In genomic region chr5:99104538-99105132, GRCh38 we compare ENCODE assay signal across 7 cellular contexts.
DNase-seq lines count a peak whose midpoint lies in the region; ATAC-seq and TF ChIP-seq lines count a peak whose summit lies in the region.

No MANE protein-coding gene starts in this region.

- POLR2A ChIA-PET in RWPE1 (lab: Yijun Ruan, JAX; ENCODE audit: low non-redundant PET) = no interaction called here

- H2AFZ ChIP-seq in Karpas-422 (ENCODE audit: low read length) = no peak overlapping the region

- H3K27ac ChIP-seq in Karpas-422 (ENCODE audit: low read length) (no peak overlapping the region), RWPE1 (no peak overlapping the region)

- ATAC-seq in stimulated activated naive CD8-positive, alpha-beta T cell treated with anti-CD3 and anti-CD28 coated beads, Interleukin-15, Interleukin-2, amounts not matched to agents 100 U/mL and 50 U/mL, for 24 hours = no peak
- no peak for ATAC-seq in HG03460 (IDR thresholded peaks at IDR 0.05; ENCODE audit: unreplicated experiment)

- H3K36me3 ChIP-seq in Karpas-422 (ENCODE audit: insufficient read depth, low read length) = no peaks in the 10 kb centered on the region

- H3K9me2 ChIP-seq in Karpas-422 (replicated peaks; ENCODE audit: insufficient read depth, low read length) = no peaks in the 10 kb centered on the region

- DNase-seq in GM10266 (ENCODE audit: extremely low spot score) (peak; percentile 14), Karpas-422 (peak; percentile 72), RWPE1 (ENCODE audit: low spot score) (peak; percentile 40), fibroblast of gingiva (ENCODE audit: low read depth) (peak; percentile 5), renal cortical epithelial cell (ENCODE audit: low read depth) (peak; percentile 38)
- DNase-seq in stimulated activated naive CD8-positive, alpha-beta T cell treated with anti-CD3 and anti-CD28 coated beads, Interleukin-15, Interleukin-2, amounts not matched to agents 100 U/mL and 50 U/mL, for 24 hours = no peak

- no peaks in the 10 kb centered on the region for H4K20me1 ChIP-seq in Karpas-422 (ENCODE audit: insufficient read depth, low read depth, low read length)

- no peaks in the 10 kb centered on the region for H3K9me3 ChIP-seq in Karpas-422 (ENCODE audit: low read length)

- TF ChIP-seq CTCF in GM10266 (IDR thresholded peaks at IDR 0.05; ENCODE audit: control insufficient read depth, insufficient read depth, low read depth, missing control alignments) = peak; percentile 24
- peak; percentile 78 for TF ChIP-seq CTCF in RWPE1 (conservative IDR thresholded peaks at IDR 0.05; ENCODE audit: low read depth)

- H3K4me1 ChIP-seq in Karpas-422 (ENCODE audit: low read length) = no peaks in the 10 kb centered on the region

- no peaks in the 10 kb centered on the region for H3K27me3 ChIP-seq in Karpas-422 (ENCODE audit: low read length)

- no peaks in the 10 kb centered on the region for H3K79me2 ChIP-seq in Karpas-422 (ENCODE audit: low read length)

- no peak overlapping the region for H3K4me2 ChIP-seq in Karpas-422 (ENCODE audit: low read depth, low read length, poor library complexity, severe bottlenecking)

- no peak overlapping the region for H3K4me3 ChIP-seq in Karpas-422 (ENCODE audit: low read length)

- CTCF ChIA-PET in RWPE1 (lab: Yijun Ruan, JAX) = interaction anchor here (0.6 to 1.0 kb wide), 28 partner anchors 9 to 1988 kb away, joined by 3 to 10 read pairs (median 4); no protein-coding TSS in a partner anchor

- H3K9ac ChIP-seq in Karpas-422 (ENCODE audit: low read length) = no peak overlapping the region
